ENCODE assay signal across 8 cellular contexts in the genomic region with DNA sequence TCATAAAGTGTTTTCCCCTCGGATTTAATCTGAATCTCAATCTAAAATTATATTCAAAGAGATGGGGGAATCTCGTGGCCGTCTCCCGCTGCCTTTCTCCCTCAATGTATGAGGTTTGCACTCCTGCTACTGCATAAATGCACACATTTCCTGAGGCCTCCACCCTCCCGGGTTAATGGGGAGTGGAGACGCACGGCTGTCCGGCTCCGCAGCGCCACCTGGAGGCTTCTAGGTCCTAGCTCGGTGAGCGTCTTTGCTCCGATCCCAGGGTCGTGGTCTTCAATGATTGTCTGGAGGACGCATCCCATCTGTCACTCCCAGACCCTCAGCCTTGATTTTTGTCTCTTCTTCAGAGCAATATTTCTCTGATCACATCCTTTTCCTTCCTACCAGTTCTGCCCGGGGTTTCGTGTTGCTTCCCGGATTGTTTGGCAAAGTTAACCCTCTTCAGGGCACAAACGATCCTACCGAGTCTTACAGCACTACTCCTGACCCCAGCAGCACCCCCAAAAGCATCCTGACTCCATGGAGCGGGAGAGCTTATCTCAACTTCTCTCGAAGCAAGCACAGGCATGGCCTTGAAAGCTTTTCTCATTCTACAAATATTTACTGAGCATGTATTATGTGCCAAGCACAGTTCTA. TPM values are rescaled to one million over a fixed set of nuclear protein-coding genes. Genes with fewer than 3 reads are reported as not detected.
A peak's percentile ranks its signal among the peaks of the same experiment; 100 is the strongest.
DNase-seq lines count a peak whose midpoint lies in the region; ATAC-seq and TF ChIP-seq lines count a peak whose summit lies in the region.

A gene (minus strand): TSS at position 110 of the 642 bp plus-strand sequence. CDS start 516 bp downstream, outside the sequence.

- peaks cover 36% of the 10 kb centered on the region for H3K27me3 ChIP-seq in lung (ENCODE audit: control insufficient read depth, insufficient read depth)

- TF ChIP-seq CTCF in lung (IDR thresholded peaks at IDR 0.05; ENCODE audit: control extremely low read depth, extremely low read depth) = peak; percentile 43

- H3K4me1 ChIP-seq in lung (ENCODE audit: control insufficient read depth in 2 of 2, insufficient read depth in 2 of 2, low read length in 2 of 2) = peaks cover 0 to 13% of the 10 kb centered on the region in 2 donors

- WGBS in lung, 2 donors = 3 to 7% methylated on average over 22 of the region's 22 CpGs

- H3K27ac ChIP-seq in lung (ENCODE audit: low read depth in 1 of 2, low read length in 1 of 2) = no peak within 1 kb of the TSS

- DNase-seq in activated gamma-delta T cell treated with Interleukin-2 at 50 U/mL for 16 hours = peak; percentile 65
- DNase-seq in activated gamma-delta T cell (lab: John Stamatoyannopoulos, UW) = no peak
- DNase-seq in NCI-H524 (lab: John Stamatoyannopoulos, UW) = peak; percentile 89 to 91
- DNase-seq in activated CD4-positive, alpha-beta T cell treated with anti-CD3 and anti-CD28 coated beads, Interleukin-2, amount 50 U/mL, for 24 hours (ENCODE audit: low read depth in 1 of 2, low spot score in 1 of 2) = peak; percentile 50 to 62
- peak; percentile 92 for DNase-seq in ecto neural progenitor cell (ENCODE audit: low spot score)
- peak; percentile 75 for DNase-seq in lung (ENCODE audit: low spot score)
- peak; percentile 22 to 66 (median 23) for DNase-seq in stimulated activated CD4-positive, alpha-beta T cell treated with anti-CD3 and anti-CD28 coated beads, TNF-alpha, amount 100 ng/mL, for 1 hour (ENCODE audit: low read depth in 3 of 3, low spot score in 1 of 3)

- H3K4me3 ChIP-seq in lung = no peak within 1 kb of the TSS

- no peaks in the 10 kb centered on the region for H3K36me3 ChIP-seq in lung (ENCODE audit: control insufficient read depth in 2 of 2, insufficient read depth in 2 of 2, low read length in 2 of 2)

- no peaks in the 10 kb centered on the region for H3K9me3 ChIP-seq in lung (ENCODE audit: control insufficient read depth in 2 of 2, insufficient read depth in 1 of 2, low read length in 1 of 2)

- ATAC-seq in HG03432 (IDR thresholded peaks at IDR 0.05; ENCODE audit: unreplicated experiment) = peak; percentile 68
- peak; percentile 78 for ATAC-seq in lung (ENCODE audit: insufficient read depth, low FRiP score)

RNA-seq across cellular contexts. Expression of the gene that starts here (rescaled TPM):
- under 1 TPM; 0.26 to 0.34 TPM for total RNA-seq in lung
- not detected for polyA plus RNA-seq in lung

Comparison
In these comparisons a context has a peak if more than half of its experiments do, and no peak if none do; other contexts are left out.
1. Peak in DNase-seq and ATAC-seq in lung; RNA of the gene not detected or under 1 TPM.